In the genomic region with DNA sequence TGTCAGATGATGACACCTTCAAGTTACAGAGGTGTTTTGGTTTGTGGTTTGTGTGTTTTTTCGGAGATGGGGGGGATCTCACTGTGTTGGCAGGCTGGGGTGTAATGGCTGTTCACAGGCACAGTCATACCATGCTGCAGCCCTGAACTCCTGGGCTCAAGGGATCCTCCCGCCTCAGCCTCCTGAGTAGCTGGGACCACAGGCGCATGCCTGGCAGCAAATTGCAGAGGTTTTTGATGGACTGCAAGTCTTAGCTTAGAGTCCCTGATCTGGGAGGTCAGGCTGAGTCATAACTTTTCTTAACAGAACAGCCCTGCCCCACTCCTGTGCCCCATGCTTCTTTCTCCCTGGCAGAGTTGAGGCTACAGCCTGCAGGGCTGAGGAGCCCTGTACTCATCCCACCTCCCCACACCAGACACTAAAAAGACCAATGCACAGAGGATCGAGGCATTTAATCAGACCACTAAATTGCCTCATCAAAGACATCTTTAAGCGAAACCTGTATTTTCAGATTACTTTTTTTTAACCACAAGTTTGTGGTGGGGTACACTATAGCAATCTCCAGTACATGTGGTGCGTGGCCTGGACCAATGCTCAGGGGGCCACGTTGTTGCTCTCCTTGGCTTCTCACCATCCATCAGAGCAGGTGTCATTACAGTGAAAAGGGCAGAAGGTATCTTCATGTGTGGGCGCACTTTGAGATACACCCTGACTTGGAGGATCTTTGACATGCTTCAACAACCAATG, we compare ENCODE assay signal across 1 cellular context.
TF ChIP-seq lines count a peak whose summit lies in the region.

No MANE protein-coding gene starts in this region.

TF ChIP-seq in SK-N-SH treated with all-trans-retinoic acid at 6 μM for 48 hours, 23 proteins besides CTCF, POLR2A, EP300 and RAD21 (continued from another document):
- TF ChIP-seq, protein P1, sequence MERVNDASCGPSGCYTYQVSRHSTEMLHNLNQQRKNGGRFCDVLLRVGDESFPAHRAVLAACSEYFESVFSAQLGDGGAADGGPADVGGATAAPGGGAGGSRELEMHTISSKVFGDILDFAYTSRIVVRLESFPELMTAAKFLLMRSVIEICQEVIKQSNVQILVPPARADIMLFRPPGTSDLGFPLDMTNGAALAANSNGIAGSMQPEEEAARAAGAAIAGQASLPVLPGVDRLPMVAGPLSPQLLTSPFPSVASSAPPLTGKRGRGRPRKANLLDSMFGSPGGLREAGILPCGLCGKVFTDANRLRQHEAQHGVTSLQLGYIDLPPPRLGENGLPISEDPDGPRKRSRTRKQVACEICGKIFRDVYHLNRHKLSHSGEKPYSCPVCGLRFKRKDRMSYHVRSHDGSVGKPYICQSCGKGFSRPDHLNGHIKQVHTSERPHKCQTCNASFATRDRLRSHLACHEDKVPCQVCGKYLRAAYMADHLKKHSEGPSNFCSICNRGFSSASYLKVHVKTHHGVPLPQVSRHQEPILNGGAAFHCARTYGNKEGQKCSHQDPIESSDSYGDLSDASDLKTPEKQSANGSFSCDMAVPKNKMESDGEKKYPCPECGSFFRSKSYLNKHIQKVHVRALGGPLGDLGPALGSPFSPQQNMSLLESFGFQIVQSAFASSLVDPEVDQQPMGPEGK (CRISPR knock-in tag; IDR thresholded peaks at IDR 0.05; ENCODE audit: borderline replicate concordance), result no peak
